Comparison of ENCODE assay signal across 1 cellular context in the genomic region with DNA sequence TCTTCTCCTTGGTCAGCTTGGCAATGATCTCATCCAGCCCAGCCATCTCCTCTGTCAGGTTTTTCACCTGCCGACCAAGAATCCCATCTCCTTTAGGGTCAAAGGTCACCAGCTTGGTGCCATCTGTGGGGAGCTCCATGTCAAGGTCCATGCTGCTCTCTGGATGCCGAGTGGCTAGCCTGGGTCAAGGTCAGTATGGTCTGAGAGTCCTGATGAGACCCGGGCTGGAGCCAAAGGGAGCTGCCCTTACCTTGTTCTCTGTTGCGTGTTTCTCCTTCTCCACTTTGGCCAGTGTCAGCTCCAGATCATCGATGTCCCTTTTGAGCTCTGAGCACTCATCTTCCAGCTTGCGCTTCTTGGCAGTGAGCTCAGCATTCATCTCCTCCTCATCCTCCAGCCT.
TF ChIP-seq lines count a peak whose summit lies in the region.

No MANE protein-coding gene starts in this region.

TF ChIP-seq in HepG2, 621 proteins besides CTCF, POLR2A, EP300 and RAD21:
- no peak for TF ChIP-seq ZNF432 (CRISPR knock-in tag; IDR thresholded peaks at IDR 0.05; ENCODE audit: borderline replicate concordance)
- TF ChIP-seq SMAD9 (CRISPR knock-in tag; IDR thresholded peaks at IDR 0.05): no peak
- TF ChIP-seq, protein P1, sequence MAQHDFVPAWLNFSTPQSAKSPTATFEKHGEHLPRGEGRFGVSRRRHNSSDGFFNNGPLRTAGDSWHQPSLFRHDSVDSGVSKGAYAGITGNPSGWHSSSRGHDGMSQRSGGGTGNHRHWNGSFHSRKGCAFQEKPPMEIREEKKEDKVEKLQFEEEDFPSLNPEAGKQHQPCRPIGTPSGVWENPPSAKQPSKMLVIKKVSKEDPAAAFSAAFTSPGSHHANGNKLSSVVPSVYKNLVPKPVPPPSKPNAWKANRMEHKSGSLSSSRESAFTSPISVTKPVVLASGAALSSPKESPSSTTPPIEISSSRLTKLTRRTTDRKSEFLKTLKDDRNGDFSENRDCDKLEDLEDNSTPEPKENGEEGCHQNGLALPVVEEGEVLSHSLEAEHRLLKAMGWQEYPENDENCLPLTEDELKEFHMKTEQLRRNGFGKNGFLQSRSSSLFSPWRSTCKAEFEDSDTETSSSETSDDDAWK (CRISPR knock-in tag; IDR thresholded peaks at IDR 0.05): no peak
- no peak for TF ChIP-seq PHF20 (CRISPR knock-in tag; IDR thresholded peaks at IDR 0.05)
- TF ChIP-seq RXRA (CRISPR knock-in tag; IDR thresholded peaks at IDR 0.05): 0 out of 2 replicates have a peak, but pooled peaks have one; percentile 20
- no peak for TF ChIP-seq ZNF230 (CRISPR knock-in tag; IDR thresholded peaks at IDR 0.05)
- TF ChIP-seq ZNF839 (CRISPR knock-in tag; IDR thresholded peaks at IDR 0.05; ENCODE audit: borderline replicate concordance): no peak
- peak; percentile 23; the same call in 1 of the 2 replicates for TF ChIP-seq NR2F6 (IDR thresholded peaks at IDR 0.05)
- no peak for TF ChIP-seq NR2F6 (CRISPR knock-in tag; IDR thresholded peaks at IDR 0.05)
- TF ChIP-seq NR2C2 (CRISPR knock-in tag; IDR thresholded peaks at IDR 0.05; ENCODE audit: borderline replicate concordance): peak; percentile 35; the same call in 1 of the 2 replicates
- TF ChIP-seq ZNF549 (CRISPR knock-in tag; IDR thresholded peaks at IDR 0.05): no peak
- TF ChIP-seq TEAD2 (CRISPR knock-in tag; IDR thresholded peaks at IDR 0.05): no peak
- TF ChIP-seq ZNF83 (CRISPR knock-in tag; IDR thresholded peaks at IDR 0.05; ENCODE audit: borderline replicate concordance): no peak
- TF ChIP-seq, protein P2, sequence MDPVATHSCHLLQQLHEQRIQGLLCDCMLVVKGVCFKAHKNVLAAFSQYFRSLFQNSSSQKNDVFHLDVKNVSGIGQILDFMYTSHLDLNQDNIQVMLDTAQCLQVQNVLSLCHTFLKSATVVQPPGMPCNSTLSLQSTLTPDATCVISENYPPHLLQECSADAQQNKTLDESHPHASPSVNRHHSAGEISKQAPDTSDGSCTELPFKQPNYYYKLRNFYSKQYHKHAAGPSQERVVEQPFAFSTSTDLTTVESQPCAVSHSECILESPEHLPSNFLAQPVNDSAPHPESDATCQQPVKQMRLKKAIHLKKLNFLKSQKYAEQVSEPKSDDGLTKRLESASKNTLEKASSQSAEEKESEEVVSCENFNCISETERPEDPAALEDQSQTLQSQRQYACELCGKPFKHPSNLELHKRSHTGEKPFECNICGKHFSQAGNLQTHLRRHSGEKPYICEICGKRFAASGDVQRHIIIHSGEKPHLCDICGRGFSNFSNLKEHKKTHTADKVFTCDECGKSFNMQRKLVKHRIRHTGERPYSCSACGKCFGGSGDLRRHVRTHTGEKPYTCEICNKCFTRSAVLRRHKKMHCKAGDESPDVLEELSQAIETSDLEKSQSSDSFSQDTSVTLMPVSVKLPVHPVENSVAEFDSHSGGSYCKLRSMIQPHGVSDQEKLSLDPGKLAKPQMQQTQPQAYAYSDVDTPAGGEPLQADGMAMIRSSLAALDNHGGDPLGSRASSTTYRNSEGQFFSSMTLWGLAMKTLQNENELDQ (CRISPR knock-in tag; IDR thresholded peaks at IDR 0.05; ENCODE audit: borderline replicate concordance): no peak
- no peak for TF ChIP-seq ZFP36 (IDR thresholded peaks at IDR 0.05; ENCODE audit: borderline replicate concordance, low read depth, low read length, partially characterized antibody)
TF ChIP-seq in HepG2: peak in this region for 3.
